ENCODE assay signal across 19 cellular contexts in the genomic region with DNA sequence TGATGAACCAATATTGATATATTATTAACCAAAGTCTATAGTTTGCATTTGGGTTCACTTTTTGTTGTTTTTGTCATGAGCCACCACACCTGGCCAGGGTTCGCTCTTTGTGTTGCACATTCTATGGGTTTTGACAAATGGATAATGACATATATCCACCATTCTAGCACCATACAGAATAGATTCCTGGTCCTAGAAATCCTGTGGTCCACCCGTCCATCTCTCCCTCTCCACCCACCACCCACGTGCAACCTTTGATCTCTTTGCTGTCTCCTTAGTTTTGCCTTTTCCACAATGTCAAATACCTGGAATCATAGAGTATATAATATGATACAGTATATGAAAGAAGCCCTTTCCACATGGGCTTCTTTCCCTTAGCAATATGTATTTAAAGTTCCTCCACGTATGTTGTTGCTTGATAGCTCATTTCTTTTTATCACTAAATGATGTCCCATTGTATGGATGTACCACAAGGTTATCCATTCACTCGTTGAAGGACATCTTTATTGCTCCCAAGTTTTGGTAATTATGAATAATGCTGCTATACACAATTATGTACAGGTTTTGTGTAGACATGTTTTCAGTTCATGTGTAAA. TPM values are rescaled to one million over a fixed set of nuclear protein-coding genes. Genes with fewer than 3 reads are reported as not detected.
DNase-seq lines count a peak whose midpoint lies in the region; ATAC-seq, FAIRE-seq and TF ChIP-seq lines count a peak whose summit lies in the region.
"Had no signal": no experiment of that assay in that cellular context is flagged by ENCODE, and none has a peak within 500 bp of the region (broad histone marks: within the 10 kb centered on the region; RNA-seq: fewer than 3 reads in every experiment).

No MANE protein-coding gene starts in this region.

- intact Hi-C loops in HepG2 (cut with micrococcal nuclease; ENCODE audit: unreplicated experiment): no loop called here
- intact Hi-C loops in right lobe of liver (cut with DNase I): no loop called here
- intact Hi-C loops in activated T-helper 1 cell treated with anti-CD3 and anti-CD28 coated beads, Interleukin-12 subunit alpha, Interleukin-12 subunit beta, Interleukin-2, Interleukin-4 antibody, amounts not matched to agents 30 ng/mL and 10 ng/mL and 1 ng/mL, durations not matched to agents 14 hours and 24 hours and 36 hours (cut with micrococcal nuclease): no loop called here

- H3K36me3 ChIP-seq in HepG2 (replicated peaks in 1 of 2; ENCODE audit: control insufficient read depth in 1 of 2, insufficient read depth in 2 of 2, low read length in 2 of 2): peaks cover 7 to 26% of the 10 kb centered on the region in 2 experiments
- peaks cover 7 to 30% (median 19%) of the 10 kb centered on the region in 4 donors for H3K36me3 ChIP-seq in right lobe of liver
- H3K36me3 ChIP-seq in HEK293 (ENCODE audit: control insufficient read depth in 2 of 2, insufficient read depth in 1 of 2, low read length in 2 of 2): peaks cover 22 to 31% of the 10 kb centered on the region in 2 experiments
- peaks cover 13% of the 10 kb centered on the region for H3K36me3 ChIP-seq in mesendoderm (ENCODE audit: control insufficient read depth, insufficient read depth, low read length)

- H4K8ac ChIP-seq in mesendoderm (ENCODE audit: low read depth, low read length): no peak overlapping the region

- CTCF ChIA-PET in HepG2 (lab: Yijun Ruan, JAX; ENCODE audit: low intra/inter-chr PET ratio, low total read pairs) (no interaction called here), HEK293 (lab: Yijun Ruan, JAX) (interaction anchor here (0.7 to 0.9 kb wide), 2 partner anchors 9 to 133 kb away, joined by 3 to 4 read pairs; no protein-coding TSS in a partner anchor)

- DNase-seq in HepG2 (ENCODE audit: low spot score): no peak
- DNase-seq in right lobe of liver: no peak
- DNase-seq in activated T-helper 1 cell treated with anti-CD3 and anti-CD28 coated beads, Interleukin-12 subunit alpha, Interleukin-12 subunit beta, Interleukin-2, Interleukin-4 antibody, amounts not matched to agents 30 ng/mL and 10 ng/mL and 1 ng/mL, durations not matched to agents 14 hours and 24 hours and 36 hours (ENCODE audit: low spot score): no peak
- no peak for DNase-seq in iPS-NIHi7 (ENCODE audit: extremely low spot score)
- no peak for DNase-seq in stimulated activated CD4-positive, alpha-beta T cell treated with anti-CD3 and anti-CD28 coated beads, Interleukin-4, amount 100 ng/mL, for 24 hours
- DNase-seq in mesendoderm: no peak
- DNase-seq: AML-193, IMR-90, Karpas-422, NCI-H1417 treated with DMSO at 0.1 percent for 48 hours, NCI-H187 treated with DMSO at 0.1 percent for 48 hours, NCI-H345, NCI-H524 treated with DMSO at 0.1 percent for 48 hours, Peyer's patch had no signal

- peak overlapping the region; percentile 23 for H3K27ac Mint-ChIP-seq in activated T-helper 1 cell treated with anti-CD3 and anti-CD28 coated beads, Interleukin-12 subunit alpha, Interleukin-12 subunit beta, Interleukin-2, Interleukin-4 antibody, amounts not matched to agents 30 ng/mL and 10 ng/mL and 1 ng/mL, durations not matched to agents 14 hours and 24 hours and 36 hours

- H3K27me3 ChIP-seq in HepG2 (ENCODE audit: control insufficient read depth in 1 of 2, insufficient read depth in 2 of 2, low read length in 2 of 2): no peaks in the 10 kb centered on the region
- no peaks in the 10 kb centered on the region for H3K27me3 ChIP-seq in right lobe of liver
- H3K27me3 ChIP-seq in mesendoderm (ENCODE audit: insufficient read depth, low read length, poor library complexity): no peaks in the 10 kb centered on the region
- H3K27me3 ChIP-seq: Peyer's patch had no signal

- no peak overlapping the region for H3K27ac ChIP-seq in HepG2 (ENCODE audit: extremely low read length, insufficient read depth, low read length)
- H3K27ac ChIP-seq in right lobe of liver: no peak overlapping the region
- no peak overlapping the region for H3K27ac ChIP-seq in HEK293 (ENCODE audit: extremely low read depth, low read depth, low read length)
- no peak overlapping the region for H3K27ac ChIP-seq in mesendoderm (ENCODE audit: low read depth, low read length)
- H3K27ac ChIP-seq: HL-60, Peyer's patch had no signal

- peaks cover 7% of the 10 kb centered on the region for H4K20me1 ChIP-seq in HepG2 (ENCODE audit: insufficient read depth, low read length)

- no peak overlapping the region for H3K4ac ChIP-seq in mesendoderm (ENCODE audit: low read depth, low read length)

- TF ChIP-seq EP300 in HepG2 (IDR thresholded peaks at IDR 0.05; ENCODE audit: low read depth in 2 of 2, low read length in 2 of 2) (no peak), HepG2 (CRISPR knock-in tag; IDR thresholded peaks at IDR 0.05; ENCODE audit: borderline replicate concordance) (no peak)

- no peak overlapping the region for H3K56ac ChIP-seq in mesendoderm (ENCODE audit: low read length)

- H3K23ac ChIP-seq in mesendoderm (ENCODE audit: low read length): no peak overlapping the region

- no peak for FAIRE-seq in HepG2 (lab: Jason Lieb, UNC)
- FAIRE-seq: H54 had no signal

- H2AK5ac ChIP-seq in mesendoderm (ENCODE audit: low read length): no peak overlapping the region

- no peak overlapping the region for H2BK120ac ChIP-seq in mesendoderm (ENCODE audit: low read depth, low read length)

- no peak for TF ChIP-seq RAD21 in HepG2 (CRISPR knock-in tag; IDR thresholded peaks at IDR 0.05)

- H3K4me1 ChIP-seq in HepG2 (ENCODE audit: insufficient read depth, low read length): peaks cover 17% of the 10 kb centered on the region
- H3K4me1 ChIP-seq in right lobe of liver: peaks cover 0 to under 1% (median 0%) of the 10 kb centered on the region in 4 donors
- no peaks in the 10 kb centered on the region for H3K4me1 ChIP-seq in HEK293 (ENCODE audit: control insufficient read depth, insufficient read depth, low read length)
- no peaks in the 10 kb centered on the region for H3K4me1 ChIP-seq in mesendoderm (ENCODE audit: control insufficient read depth, low read depth, low read length)

- BruUV-seq in HepG2 (replicated peaks; lab: Mats Ljungman, UMichigan): no TSS peak

- peaks cover 3% of the 10 kb centered on the region for H3K79me1 ChIP-seq in mesendoderm (ENCODE audit: low read length)

- POLR2A ChIA-PET in HepG2 (lab: Yijun Ruan, JAX) (no interaction called here), HEK293 (lab: Yijun Ruan, JAX) (interaction anchor here (0.6 to 0.7 kb wide), 2 partner anchors 34 to 333 kb away, joined by 3 read pairs; no protein-coding TSS in a partner anchor)

- no peak overlapping the region for H2AFZ ChIP-seq in HepG2 (ENCODE audit: low read length)

- H3K9ac ChIP-seq in HepG2 (ENCODE audit: insufficient read depth, low read depth, low read length) (no peak overlapping the region), mesendoderm (ENCODE audit: low read length) (no peak overlapping the region)

- no peak for TF ChIP-seq POLR2A in HepG2 (IDR thresholded peaks at IDR 0.05; ENCODE audit: insufficient read depth in 1 of 2, low read depth in 2 of 2, low read length in 2 of 2)
- no peak for TF ChIP-seq POLR2A in right lobe of liver (IDR thresholded peaks at IDR 0.05)

- no peak overlapping the region for H4K5ac ChIP-seq in mesendoderm (ENCODE audit: low read length)

- H3K79me2 ChIP-seq in HepG2 (ENCODE audit: insufficient read depth, low read length) (peaks cover 5% of the 10 kb centered on the region), mesendoderm (ENCODE audit: control insufficient read depth, insufficient read depth, low read length) (peaks cover 1% of the 10 kb centered on the region)

- H3K9me3 ChIP-seq in HepG2 (ENCODE audit: low read length) (no peaks in the 10 kb centered on the region), right lobe of liver (no peaks in the 10 kb centered on the region), HEK293 (ENCODE audit: control insufficient read depth, insufficient read depth, low read depth, low read length) (no peaks in the 10 kb centered on the region)
- H3K9me3 ChIP-seq: Peyer's patch had no signal

- H3K36me3 Mint-ChIP-seq in activated T-helper 1 cell treated with anti-CD3 and anti-CD28 coated beads, Interleukin-12 subunit alpha, Interleukin-12 subunit beta, Interleukin-2, Interleukin-4 antibody, amounts not matched to agents 30 ng/mL and 10 ng/mL and 1 ng/mL, durations not matched to agents 14 hours and 24 hours and 36 hours (ENCODE audit: low read depth): peaks cover 25% of the 10 kb centered on the region

- peak; percentile 54 for ATAC-seq in HepG2
- no peak for ATAC-seq in right lobe of liver
- ATAC-seq: Right ventricle myocardium inferior had no signal

- 40% methylated on average over 5 of the region's 5 CpGs for WGBS in HepG2 (ENCODE audit: low lambda C conversion rate)
- 52% methylated on average over 5 of the region's 5 CpGs for WGBS in right lobe of liver (ENCODE audit: insufficient coverage, low coverage, low lambda C conversion rate, missing lambda C conversion rate)
- WGBS in mesendoderm (ENCODE audit: extremely low coverage, insufficient coverage, low lambda C conversion rate): no CpG with 5 or more reads among the region's 5 CpGs

- no peak for TF ChIP-seq CTCF in HepG2 (CRISPR knock-in tag; IDR thresholded peaks at IDR 0.05)
- TF ChIP-seq CTCF in right lobe of liver (IDR thresholded peaks at IDR 0.05): no peak
- no peak for TF ChIP-seq CTCF in HEK293 (tag by site-specific recombination; IDR thresholded peaks at IDR 0.05)

- H3K4me3 Mint-ChIP-seq in activated T-helper 1 cell treated with anti-CD3 and anti-CD28 coated beads, Interleukin-12 subunit alpha, Interleukin-12 subunit beta, Interleukin-2, Interleukin-4 antibody, amounts not matched to agents 30 ng/mL and 10 ng/mL and 1 ng/mL, durations not matched to agents 14 hours and 24 hours and 36 hours: no peak overlapping the region
- H3K4me3 Mint-ChIP-seq: CD14-positive monocyte had no signal

- no peak overlapping the region for H2BK5ac ChIP-seq in mesendoderm (ENCODE audit: low read length)

- H3K4me3 ChIP-seq in HepG2 (replicated peaks in 1 of 3; ENCODE audit: insufficient read depth in 1 of 3, low read depth in 2 of 3, low read length in 3 of 3) (no peak overlapping the region), right lobe of liver (no peak overlapping the region), HEK293 (ENCODE audit: low read depth, low read length) (no peak overlapping the region), mesendoderm (ENCODE audit: low read length) (no peak overlapping the region)
- H3K4me3 ChIP-seq: Peyer's patch had no signal

- H3K9me3 Mint-ChIP-seq in activated T-helper 1 cell treated with anti-CD3 and anti-CD28 coated beads, Interleukin-12 subunit alpha, Interleukin-12 subunit beta, Interleukin-2, Interleukin-4 antibody, amounts not matched to agents 30 ng/mL and 10 ng/mL and 1 ng/mL, durations not matched to agents 14 hours and 24 hours and 36 hours: no peaks in the 10 kb centered on the region
- H3K9me3 Mint-ChIP-seq: CD14-positive monocyte had no signal

- peaks cover 10% of the 10 kb centered on the region for H3K4me1 Mint-ChIP-seq in activated T-helper 1 cell treated with anti-CD3 and anti-CD28 coated beads, Interleukin-12 subunit alpha, Interleukin-12 subunit beta, Interleukin-2, Interleukin-4 antibody, amounts not matched to agents 30 ng/mL and 10 ng/mL and 1 ng/mL, durations not matched to agents 14 hours and 24 hours and 36 hours (ENCODE audit: low read depth)

- in situ Hi-C loops in HepG2 (cut with HindIII; ENCODE audit: extremely low pct_ligation_motif_present, low pct_unique_long_range_greater_than_20kb): no loop called here

- no peak overlapping the region for H2BK15ac ChIP-seq in mesendoderm (replicated peaks; ENCODE audit: low read depth)

- H3K4me2 ChIP-seq in HepG2 (ENCODE audit: low read depth, low read length) (no peak overlapping the region), mesendoderm (ENCODE audit: low read length) (no peak overlapping the region)

- no peaks in the 10 kb centered on the region for H3K27me3 Mint-ChIP-seq in activated T-helper 1 cell treated with anti-CD3 and anti-CD28 coated beads, Interleukin-12 subunit alpha, Interleukin-12 subunit beta, Interleukin-2, Interleukin-4 antibody, amounts not matched to agents 30 ng/mL and 10 ng/mL and 1 ng/mL, durations not matched to agents 14 hours and 24 hours and 36 hours (ENCODE audit: insufficient read depth)

- no peak overlapping the region for H3K18ac ChIP-seq in mesendoderm (ENCODE audit: low read length)

RNA-seq across cellular contexts. Expression of a gene that starts 7.4 kb away (rescaled TPM):
- 1,551 and 2,121 TPM in 2 replicates for total RNA-seq in HepG2 (2016; rRNA removed; fragmentation: Illumina TruSeq; extraction: Trizol)
- total RNA-seq in HepG2 (2016; cell fraction: cytosol; rRNA removed; fragmentation: Illumina TruSeq; extraction: Trizol; ENCODE audit: low read depth): 1,569 and 1,799 TPM in 2 replicates
- 1,519 and 2,147 TPM in 2 replicates for total RNA-seq in HepG2 (2016; cell fraction: insoluble cytoplasmic fraction; rRNA removed; fragmentation: Illumina TruSeq; extraction: Trizol)
- 3,064 and 3,242 TPM in 2 replicates for total RNA-seq in HepG2 (2016; cell fraction: membrane; rRNA removed; fragmentation: Illumina TruSeq; extraction: Trizol)
- 617 and 644 TPM in 2 replicates for total RNA-seq in HepG2 (2016; cell fraction: nucleus; rRNA removed; fragmentation: Illumina TruSeq; extraction: Trizol)
- 1,589 and 1,719 TPM in 2 replicates for polyA plus RNA-seq in HepG2 (2011; rRNA removed)
- 1,215 and 1,505 TPM in 2 replicates for polyA plus RNA-seq in HepG2 (2011; cell fraction: cytosol; rRNA removed)
- 260 and 378 TPM in 2 replicates for polyA plus RNA-seq in HepG2 (2011; cell fraction: nucleus; rRNA removed)
- 1,569 and 1,801 TPM in 2 replicates for polyA plus RNA-seq in HepG2 (2012)
- polyA plus RNA-seq in HepG2 (2016; cell fraction: cytosol; fragmentation: Illumina TruSeq; extraction: Trizol; ENCODE audit: low read depth): 2,496 and 2,739 TPM in 2 replicates
- 2,631 and 2,728 TPM in 2 replicates for polyA plus RNA-seq in HepG2 (2016; cell fraction: insoluble cytoplasmic fraction; fragmentation: Illumina TruSeq; extraction: Trizol; ENCODE audit: low read depth)
- polyA plus RNA-seq in HepG2 (2016; cell fraction: membrane; fragmentation: Illumina TruSeq; extraction: Trizol; ENCODE audit: low read depth): 3,716 and 3,916 TPM in 2 replicates
- 1,083 and 1,121 TPM in 2 replicates for polyA plus RNA-seq in HepG2 (2016; cell fraction: nucleus; fragmentation: Illumina TruSeq; extraction: Trizol; ENCODE audit: insufficient read depth, low read depth)
- 207 and 602 TPM in 2 replicates for polyA minus RNA-seq in HepG2 (2011; rRNA and poly(A)+ RNA removed; ENCODE audit: low replicate concordance)
- polyA minus RNA-seq in HepG2 (2011; cell fraction: cytosol; rRNA and poly(A)+ RNA removed): 269 and 339 TPM in 2 replicates
- polyA minus RNA-seq in HepG2 (2011; cell fraction: nucleus; rRNA and poly(A)+ RNA removed): 197 and 255 TPM in 2 replicates
- total RNA-seq in right lobe of liver: 100 to 1,000 TPM; 393 to 887 (median 470) TPM
- 1,690 and 1,698 TPM in 2 replicates for total RNA-seq in activated T-helper 1 cell treated with anti-CD3 and anti-CD28 coated beads, Interleukin-12 subunit alpha, Interleukin-12 subunit beta, Interleukin-2, Interleukin-4 antibody, amounts not matched to agents 30 ng/mL and 10 ng/mL and 1 ng/mL, durations not matched to agents 14 hours and 24 hours and 36 hours
- polyA plus RNA-seq in mesendoderm (2013, experiment 1 of 2): 2,306 TPM
- 2,338 TPM for polyA plus RNA-seq in mesendoderm (2013, experiment 2 of 2)

RNA-seq across cellular contexts. Expression of a gene that starts 16.7 kb away (rescaled TPM):
- total RNA-seq in HepG2 (2016; rRNA removed; fragmentation: Illumina TruSeq; extraction: Trizol) (63.5 and 101 TPM in 2 replicates), right lobe of liver (10 to 100 TPM; 66.4 to 77.7 (median 68.6) TPM)
- 33.6 and 33.7 TPM in 2 replicates for total RNA-seq in HepG2 (2016; cell fraction: cytosol; rRNA removed; fragmentation: Illumina TruSeq; extraction: Trizol; ENCODE audit: low read depth)
- total RNA-seq in HepG2 (2016; cell fraction: insoluble cytoplasmic fraction; rRNA removed; fragmentation: Illumina TruSeq; extraction: Trizol): 63.2 and 92.9 TPM in 2 replicates
- total RNA-seq in HepG2 (2016; cell fraction: membrane; rRNA removed; fragmentation: Illumina TruSeq; extraction: Trizol): 52.7 and 53.2 TPM in 2 replicates
- total RNA-seq in HepG2 (2016; cell fraction: nucleus; rRNA removed; fragmentation: Illumina TruSeq; extraction: Trizol): 39.5 and 46.8 TPM in 2 replicates
- polyA plus RNA-seq in HepG2 (2011; rRNA removed): 26.7 and 30.0 TPM in 2 replicates
- 27.0 and 32.0 TPM in 2 replicates for polyA plus RNA-seq in HepG2 (2011; cell fraction: cytosol; rRNA removed)
- polyA plus RNA-seq in HepG2 (2011; cell fraction: nucleus; rRNA removed): 16.5 and 17.7 TPM in 2 replicates
- polyA plus RNA-seq in HepG2 (2012): 36.3 and 36.9 TPM in 2 replicates
- polyA plus RNA-seq in HepG2 (2016; cell fraction: cytosol; fragmentation: Illumina TruSeq; extraction: Trizol; ENCODE audit: low read depth): 5.9 and 6.2 TPM in 2 replicates
- 68.9 and 69.6 TPM in 2 replicates for polyA plus RNA-seq in HepG2 (2016; cell fraction: insoluble cytoplasmic fraction; fragmentation: Illumina TruSeq; extraction: Trizol; ENCODE audit: low read depth)
- polyA plus RNA-seq in HepG2 (2016; cell fraction: membrane; fragmentation: Illumina TruSeq; extraction: Trizol; ENCODE audit: low read depth): 11.9 and 14.6 TPM in 2 replicates
- 40.4 and 40.7 TPM in 2 replicates for polyA plus RNA-seq in HepG2 (2016; cell fraction: nucleus; fragmentation: Illumina TruSeq; extraction: Trizol; ENCODE audit: insufficient read depth, low read depth)
- polyA minus RNA-seq in HepG2 (2011; rRNA and poly(A)+ RNA removed; ENCODE audit: low replicate concordance): 22.4 and 59.7 TPM in 2 replicates
- polyA minus RNA-seq in HepG2 (2011; cell fraction: cytosol; rRNA and poly(A)+ RNA removed): 34.5 and 43.4 TPM in 2 replicates
- polyA minus RNA-seq in HepG2 (2011; cell fraction: nucleus; rRNA and poly(A)+ RNA removed): 26.8 and 30.5 TPM in 2 replicates
- 163 TPM in 2 replicates for total RNA-seq in activated T-helper 1 cell treated with anti-CD3 and anti-CD28 coated beads, Interleukin-12 subunit alpha, Interleukin-12 subunit beta, Interleukin-2, Interleukin-4 antibody, amounts not matched to agents 30 ng/mL and 10 ng/mL and 1 ng/mL, durations not matched to agents 14 hours and 24 hours and 36 hours
- polyA plus RNA-seq in mesendoderm (2013, experiment 1 of 2): 83.3 TPM
- 85.0 TPM for polyA plus RNA-seq in mesendoderm (2013, experiment 2 of 2)

RNA-seq across cellular contexts. Expression of a gene that starts 19.8 kb away (rescaled TPM):
- 11.4 and 13.7 TPM in 2 replicates for total RNA-seq in HepG2 (2016; rRNA removed; fragmentation: Illumina TruSeq; extraction: Trizol)
- total RNA-seq in HepG2 (2016; cell fraction: cytosol; rRNA removed; fragmentation: Illumina TruSeq; extraction: Trizol; ENCODE audit: low read depth): 11.3 and 14.3 TPM in 2 replicates
- total RNA-seq in HepG2 (2016; cell fraction: insoluble cytoplasmic fraction; rRNA removed; fragmentation: Illumina TruSeq; extraction: Trizol): 10.5 and 12.2 TPM in 2 replicates
- 9.8 and 10.9 TPM in 2 replicates for total RNA-seq in HepG2 (2016; cell fraction: membrane; rRNA removed; fragmentation: Illumina TruSeq; extraction: Trizol)
- total RNA-seq in HepG2 (2016; cell fraction: nucleus; rRNA removed; fragmentation: Illumina TruSeq; extraction: Trizol): 25.6 and 28.3 TPM in 2 replicates
- 8.0 and 9.0 TPM in 2 replicates for polyA plus RNA-seq in HepG2 (2011; rRNA removed)
- polyA plus RNA-seq in HepG2 (2011; cell fraction: cytosol; rRNA removed): 2.9 and 3.0 TPM in 2 replicates
- polyA plus RNA-seq in HepG2 (2011; cell fraction: nucleus; rRNA removed): 38.9 and 47.2 TPM in 2 replicates
- 14.6 and 17.7 TPM in 2 replicates for polyA plus RNA-seq in HepG2 (2012)
- polyA plus RNA-seq in HepG2 (2016; cell fraction: cytosol; fragmentation: Illumina TruSeq; extraction: Trizol; ENCODE audit: low read depth): 0.88 and 1.8 TPM in 2 replicates
- polyA plus RNA-seq in HepG2 (2016; cell fraction: insoluble cytoplasmic fraction; fragmentation: Illumina TruSeq; extraction: Trizol; ENCODE audit: low read depth): 10.1 and 11.0 TPM in 2 replicates
- 3.2 and 4.0 TPM in 2 replicates for polyA plus RNA-seq in HepG2 (2016; cell fraction: membrane; fragmentation: Illumina TruSeq; extraction: Trizol; ENCODE audit: low read depth)
- polyA plus RNA-seq in HepG2 (2016; cell fraction: nucleus; fragmentation: Illumina TruSeq; extraction: Trizol; ENCODE audit: insufficient read depth, low read depth): 60.5 and 66.6 TPM in 2 replicates
- 23.1 and 24.7 TPM in 2 replicates for polyA minus RNA-seq in HepG2 (2011; rRNA and poly(A)+ RNA removed; ENCODE audit: low replicate concordance)
- polyA minus RNA-seq in HepG2 (2011; cell fraction: cytosol; rRNA and poly(A)+ RNA removed): 11.1 and 16.9 TPM in 2 replicates
- polyA minus RNA-seq in HepG2 (2011; cell fraction: nucleus; rRNA and poly(A)+ RNA removed): 62.1 and 75.8 TPM in 2 replicates
- total RNA-seq in right lobe of liver: 10 to 100 TPM; 12.6 to 24.4 (median 19.3) TPM
- 32.3 and 36.9 TPM in 2 replicates for total RNA-seq in activated T-helper 1 cell treated with anti-CD3 and anti-CD28 coated beads, Interleukin-12 subunit alpha, Interleukin-12 subunit beta, Interleukin-2, Interleukin-4 antibody, amounts not matched to agents 30 ng/mL and 10 ng/mL and 1 ng/mL, durations not matched to agents 14 hours and 24 hours and 36 hours
- polyA plus RNA-seq in mesendoderm (2013, experiment 1 of 2): 6.3 TPM
- polyA plus RNA-seq in mesendoderm (2013, experiment 2 of 2): 5.5 TPM
